In genomic region chr10:61895898-61896605, GRCh38 we compare ENCODE assay signal across 18 cellular contexts. TPM values are rescaled to one million over a fixed set of nuclear protein-coding genes. Genes with fewer than 3 reads are reported as not detected.
DNase-seq lines count a peak whose midpoint lies in the region; ATAC-seq, FAIRE-seq and TF ChIP-seq lines count a peak whose summit lies in the region.
"Had no signal": no experiment of that assay in that cellular context is flagged by ENCODE, and none has a peak within 500 bp of the region (broad histone marks: within the 10 kb centered on the region; RNA-seq: fewer than 3 reads in every experiment).

No MANE protein-coding gene starts in this region.

- BruUV-seq in K562 (replicated peaks; lab: Mats Ljungman, UMichigan), result no TSS peak

- 52% methylated on average over 6 of the region's 6 CpGs for WGBS in K562 (ENCODE audit: insufficient coverage, low coverage, missing lambda C conversion rate)

- H3K79me2 ChIP-seq in DOHH2 (ENCODE audit: control insufficient read depth, low read length) (no peaks in the 10 kb centered on the region), K562 (ENCODE audit: control insufficient read depth, insufficient read depth, low read length) (no peaks in the 10 kb centered on the region)

- TF ChIP-seq RAD21 in K562 (CRISPR knock-in tag; conservative IDR thresholded peaks at IDR 0.05 in 1 of 2, IDR thresholded peaks at IDR 0.05 in 1 of 2), result no peak

- intact Hi-C loops in K562 (cut with micrococcal nuclease), result loop anchor here (5.0 kb wide), 1 partner anchor 144 kb away; no protein-coding TSS in a partner anchor

- no peak overlapping the region for H3K9ac ChIP-seq in K562 (ENCODE audit: insufficient read depth in 1 of 2, low read depth in 2 of 2, low read length in 2 of 2)

- no peak overlapping the region for H3K4me3 Mint-ChIP-seq in stimulated activated memory B cell treated with anti-CD40 and anti-IgM and Interleukin-4, amounts not matched to agents 10 μg/mL and 1 μg/mL and 100 μg/mL, for 72 hours

- H3K4me3 ChIP-seq in DOHH2 (ENCODE audit: low read length), result no peak overlapping the region
- no peak overlapping the region for H3K4me3 ChIP-seq in K562
- H3K4me3 ChIP-seq: SK-N-MC had no signal

- no peak for TF ChIP-seq POLR2A in K562 (conservative IDR thresholded peaks at IDR 0.05)

- TF ChIP-seq EP300 in K562 (IDR thresholded peaks at IDR 0.05; ENCODE audit: low read length), result no peak

- H3K4me1 ChIP-seq in DOHH2 (ENCODE audit: control insufficient read depth, low read length), result peaks cover 40% of the 10 kb centered on the region
- H3K4me1 ChIP-seq in K562 (replicated peaks in 1 of 2; ENCODE audit: control insufficient read depth in 2 of 2, insufficient read depth in 2 of 2, low read length in 2 of 2), result peaks cover 6 to 24% of the 10 kb centered on the region in 2 experiments

- peak overlapping the region; percentile 100 for H3K27ac Mint-ChIP-seq in stimulated activated memory B cell treated with anti-CD40 and anti-IgM and Interleukin-4, amounts not matched to agents 10 μg/mL and 1 μg/mL and 100 μg/mL, for 72 hours
- H3K27ac Mint-ChIP-seq: GM23338, H9 had no signal

- H3K36me3 ChIP-seq in DOHH2 (ENCODE audit: control insufficient read depth, low read length), result no peaks in the 10 kb centered on the region
- H3K36me3 ChIP-seq in K562 (ENCODE audit: control insufficient read depth, insufficient read depth, low read length), result no peaks in the 10 kb centered on the region
- H3K36me3 ChIP-seq: Peyer's patch had no signal

- H3K4me2 ChIP-seq in DOHH2 (ENCODE audit: low read length) (peak overlapping the region; percentile 96; the same call in 1 of the 2 replicates), K562 (ENCODE audit: insufficient read depth, low read length) (no peak overlapping the region)
- H3K4me2 ChIP-seq: GM23338 had no signal

- H3K27ac ChIP-seq in DOHH2 (ENCODE audit: low read depth, low read length) (no peak overlapping the region), K562 (ENCODE audit: extremely low read depth, low read depth, low read length) (no peak overlapping the region)
- H3K27ac ChIP-seq: HL-60, SK-N-MC had no signal

- H3F3A ChIP-seq in DOHH2 (ENCODE audit: control insufficient read depth, insufficient read depth), result peaks cover 31% of the 10 kb centered on the region

- H3K9me3 ChIP-seq in DOHH2 (ENCODE audit: control insufficient read depth, insufficient read depth, low read length), result no peaks in the 10 kb centered on the region
- no peaks in the 10 kb centered on the region for H3K9me3 ChIP-seq in K562 (replicated peaks; ENCODE audit: control insufficient read depth, insufficient read depth, low read depth, low read length)
- H3K9me3 ChIP-seq: Peyer's patch had no signal

- no peaks in the 10 kb centered on the region for H3K27me3 Mint-ChIP-seq in stimulated activated memory B cell treated with anti-CD40 and anti-IgM and Interleukin-4, amounts not matched to agents 10 μg/mL and 1 μg/mL and 100 μg/mL, for 72 hours
- H3K27me3 Mint-ChIP-seq: IgD-negative memory B cell had no signal

- H3K9me3 Mint-ChIP-seq in stimulated activated memory B cell treated with anti-CD40 and anti-IgM and Interleukin-4, amounts not matched to agents 10 μg/mL and 1 μg/mL and 100 μg/mL, for 72 hours, result no peaks in the 10 kb centered on the region
- H3K9me3 Mint-ChIP-seq: GM23338, H9, IgD-negative memory B cell had no signal

- in situ Hi-C loops in K562 (cut with MboI), result no loop called here

- CTCF ChIA-PET in K562 (lab: Yijun Ruan, JAX; ENCODE audit: low intra/inter-chr PET ratio), result interaction anchor here (0.7 kb wide), 2 partner anchors 142 to 1187 kb away, joined by 3 read pairs; no protein-coding TSS in a partner anchor

- FAIRE-seq in K562 (lab: Jason Lieb, UNC), result no peak

- no peak for TF ChIP-seq CTCF in DOHH2 (IDR thresholded peaks at IDR 0.05; ENCODE audit: low read depth, low read length, poor library complexity, severe bottlenecking)
- no peak for TF ChIP-seq CTCF in K562 (IDR thresholded peaks at IDR 0.05 in 2 of 3, conservative IDR thresholded peaks at IDR 0.05 in 1 of 3; ENCODE audit: insufficient read depth in 2 of 3, low read depth in 1 of 3, low read length in 3 of 3)

- H3K36me3 Mint-ChIP-seq in stimulated activated memory B cell treated with anti-CD40 and anti-IgM and Interleukin-4, amounts not matched to agents 10 μg/mL and 1 μg/mL and 100 μg/mL, for 72 hours, result no peaks in the 10 kb centered on the region
- H3K36me3 Mint-ChIP-seq: CD14-positive monocyte, IgD-negative memory B cell had no signal

- POLR2A ChIA-PET in K562 (lab: Yijun Ruan, JAX), result interaction anchor here (0.6 to 0.7 kb wide), 2 partner anchors 9 to 12 kb away, joined by 4 to 5 read pairs; no protein-coding TSS in a partner anchor

- ATAC-seq in K562, result no peak
- ATAC-seq in stimulated activated memory B cell treated with anti-CD40 and anti-IgM and Interleukin-4, amounts not matched to agents 10 μg/mL and 1 μg/mL and 100 μg/mL, for 72 hours, result no peak
- no peak for ATAC-seq in HG02763 (IDR thresholded peaks at IDR 0.05; ENCODE audit: unreplicated experiment)

- no peaks in the 10 kb centered on the region for H4K20me1 ChIP-seq in DOHH2 (ENCODE audit: control insufficient read depth, insufficient read depth, low read depth, low read length)
- no peaks in the 10 kb centered on the region for H4K20me1 ChIP-seq in K562 (replicated peaks; ENCODE audit: control insufficient read depth, insufficient read depth, low read length)

- DNase-seq in NCI-H69 (lab: John Stamatoyannopoulos, UW) (peak; percentile 81), K562 (ENCODE audit: extremely low read depth in 1 of 4, low spot score in 3 of 4) (no peak), cortex of kidney (lab: John Stamatoyannopoulos, UW) (no peak), NCI-H446 treated with DMSO at 0.1 percent for 48 hours (lab: John Stamatoyannopoulos, UW) (no peak)
- DNase-seq: DMS79 treated with DMSO at 0.1 percent for 48 hours, NCI-H1092, NCI-H1436 treated with DMSO at 0.1 percent for 48 hours, NCI-H187 treated with DMSO at 0.1 percent for 48 hours had no signal

- no peaks in the 10 kb centered on the region for H3K9me1 ChIP-seq in K562 (ENCODE audit: control insufficient read depth, insufficient read depth, low read length)

- peak overlapping the region; percentile 42; the same call in 1 of the 2 replicates for H2AFZ ChIP-seq in K562 (ENCODE audit: low read depth, low read length)
- H2AFZ ChIP-seq: GM23338 had no signal

- H3K27me3 ChIP-seq in DOHH2 (ENCODE audit: control insufficient read depth, low read length), result no peaks in the 10 kb centered on the region
- H3K27me3 ChIP-seq in K562 (ENCODE audit: control insufficient read depth in 2 of 2, insufficient read depth in 2 of 2, low read length in 2 of 2), result no peaks in the 10 kb centered on the region
- H3K27me3 ChIP-seq: Peyer's patch had no signal

- H3K4me1 Mint-ChIP-seq in stimulated activated memory B cell treated with anti-CD40 and anti-IgM and Interleukin-4, amounts not matched to agents 10 μg/mL and 1 μg/mL and 100 μg/mL, for 72 hours, result peaks cover 36% of the 10 kb centered on the region

- H3K9me2 ChIP-seq in DOHH2 (replicated peaks; ENCODE audit: control insufficient read depth, low read length), result no peaks in the 10 kb centered on the region

TF ChIP-seq in K562, 482 proteins besides CTCF, POLR2A, EP300 and RAD21:
- TF ChIP-seq STAT5B (CRISPR knock-in tag; IDR thresholded peaks at IDR 0.05) (no peak), ZKSCAN8 (CRISPR knock-in tag; IDR thresholded peaks at IDR 0.05) (no peak), XRCC3 (IDR thresholded peaks at IDR 0.05) (no peak), ZNF277 (CRISPR knock-in tag; IDR thresholded peaks at IDR 0.05; ENCODE audit: borderline replicate concordance) (no peak), ZNF175 (CRISPR knock-in tag; IDR thresholded peaks at IDR 0.05; ENCODE audit: low read depth) (no peak)

RNA-seq across cellular contexts. Expression of gene ARID5B, which starts 5.4 kb away (rescaled TPM):
- 12.6 and 16.5 TPM in 2 replicates for total RNA-seq in K562 (2011; cell fraction: chromatin; rRNA removed; ENCODE audit: low replicate concordance)
- total RNA-seq in K562 (2011; cell fraction: nucleolus; rRNA removed), result 6.3 and 6.4 TPM in 2 replicates
- total RNA-seq in K562 (2011; cell fraction: nucleoplasm; rRNA removed), result 7.4 and 9.8 TPM in 2 replicates
- total RNA-seq in K562 (2014; rRNA removed) (1.4 and 2.1 TPM in 2 replicates), K562 (2014; rRNA removed; fragmentation: Illumina TruSeq; extraction: Trizol) (0.80 and 1.3 TPM in 2 replicates), K562 (2015; rRNA removed; fragmentation: Illumina TruSeq; extraction: Trizol) (0.80 and 0.90 TPM in 2 replicates), K562 (2021) (1.2 and 1.6 TPM in 2 replicates)
- polyA plus RNA-seq in K562 (2011; rRNA removed) (0.57 and 1.5 TPM in 2 replicates), K562 (2014; fragmentation: Illumina TruSeq; extraction: Trizol) (0.64 and 0.73 TPM in 2 replicates), K562 (2014; fragmentation: Nextera tagmentation; extraction: Ambion mirVana) (1 to 10 TPM in 1 of 2 experiments, under 1 TPM in 1; 0.62 to 1.3 TPM), K562 (2014; rRNA removed) (0.48 and 0.58 TPM in 2 replicates)
- polyA plus RNA-seq in K562 (2011; cell fraction: cytosol; rRNA removed), result 0.43 and 1.3 TPM in 2 replicates
- polyA plus RNA-seq in K562 (2011; cell fraction: nucleus; rRNA removed), result 1.2 and 3.5 TPM in 2 replicates
- 0.61 and 0.71 TPM in 2 replicates for polyA plus RNA-seq in K562 (2012)
- polyA minus RNA-seq in K562 (2011; rRNA and poly(A)+ RNA removed), result 4.2 and 11.6 TPM in 2 replicates
- 2.6 and 3.0 TPM in 2 replicates for polyA minus RNA-seq in K562 (2011; cell fraction: cytosol; rRNA and poly(A)+ RNA removed)
- 7.7 and 12.4 TPM in 2 replicates for polyA minus RNA-seq in K562 (2011; cell fraction: nucleus; rRNA and poly(A)+ RNA removed)
